Comparison of ENCODE assay signal across 16 cellular contexts in the genomic region with DNA sequence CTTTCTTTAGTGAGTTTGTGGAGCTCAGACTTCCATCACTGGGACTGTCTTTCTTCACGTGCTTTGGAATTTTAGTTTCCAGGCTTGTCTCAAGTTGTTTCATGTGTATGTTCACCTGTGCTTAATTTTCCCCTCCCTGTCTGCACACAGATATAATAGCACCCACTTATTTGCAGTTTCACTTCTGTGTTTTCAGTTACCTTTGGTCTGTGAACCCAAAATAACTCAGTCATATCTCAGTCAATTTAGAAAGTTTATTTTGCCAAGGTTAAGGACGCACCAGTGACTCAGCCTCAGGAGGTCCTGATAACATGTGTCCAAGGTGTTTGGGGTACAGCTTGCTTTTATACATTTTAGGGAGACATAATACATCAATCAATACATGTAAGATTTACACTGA.
DNase-seq lines count a peak whose midpoint lies in the region; ATAC-seq and TF ChIP-seq lines count a peak whose summit lies in the region.
"Had no signal": no experiment of that assay in that cellular context is flagged by ENCODE, and none has a peak within 500 bp of the region (broad histone marks: within the 10 kb centered on the region; RNA-seq: fewer than 3 reads in every experiment).

No MANE protein-coding gene starts in this region.

- no peak overlapping the region for H3K27ac Mint-ChIP-seq in CD4-positive, alpha-beta T cell
- H3K27ac Mint-ChIP-seq in naive thymus-derived CD4-positive, alpha-beta T cell, result no peak overlapping the region
- no peak overlapping the region for H3K27ac Mint-ChIP-seq in Caco-2 (ENCODE audit: unreplicated experiment)
- H3K27ac Mint-ChIP-seq: HFFc6, progenitor cell of endocrine pancreas had no signal

- WGBS in right cardiac atrium, result 64% methylated on average over 2 of the region's 2 CpGs

- CTCF ChIA-PET in CD4-positive, alpha-beta T cell (lab: Charles Lee), result no interaction called here
- CTCF ChIA-PET in naive thymus-derived CD4-positive, alpha-beta T cell (lab: Charles Lee), result no interaction called here
- CTCF ChIA-PET in Caco-2 (lab: Charles Lee), result interaction anchor here (0.6 kb wide), 1 partner anchor 625 kb away, joined by 3 read pairs; a partner anchor contains a TSS

- intact Hi-C loops in left ventricle myocardium superior (cut with micrococcal nuclease) (no loop called here), right cardiac atrium (cut with DNase I) (no loop called here), Caco-2 (cut with micrococcal nuclease; ENCODE audit: unreplicated experiment) (no loop called here)
- intact Hi-C loops in CD4-positive, alpha-beta T cell (cut with DNase I, micrococcal nuclease), result no loop called here
- intact Hi-C loops in naive thymus-derived CD4-positive, alpha-beta T cell (cut with micrococcal nuclease), result no loop called here

- peaks cover 3% of the 10 kb centered on the region for H3K27me3 ChIP-seq in right cardiac atrium (ENCODE audit: control insufficient read depth, insufficient read depth)
- H3K27me3 ChIP-seq in effector memory CD4-positive, alpha-beta T cell (replicated peaks; ENCODE audit: control insufficient read depth, insufficient read depth, low read length, poor library complexity, severe bottlenecking), result no peaks in the 10 kb centered on the region
- no peaks in the 10 kb centered on the region for H3K27me3 ChIP-seq in CD4-positive, alpha-beta T cell (ENCODE audit: control insufficient read depth, insufficient read depth, low read length)
- no peaks in the 10 kb centered on the region for H3K27me3 ChIP-seq in naive thymus-derived CD4-positive, alpha-beta T cell (ENCODE audit: control insufficient read depth in 2 of 2, insufficient read depth in 2 of 2, low read length in 2 of 2)
- H3K27me3 ChIP-seq in Caco-2 (replicated peaks; ENCODE audit: control insufficient read depth, insufficient read depth, low read length), result no peaks in the 10 kb centered on the region; the same call in 1 of the 2 replicates

- BruUV-seq in Caco-2 (replicated peaks; lab: Mats Ljungman, UMichigan), result no TSS peak

- no peaks in the 10 kb centered on the region for H3K36me3 ChIP-seq in effector memory CD4-positive, alpha-beta T cell (ENCODE audit: control insufficient read depth, insufficient read depth, low read length)
- H3K36me3 ChIP-seq in naive thymus-derived CD4-positive, alpha-beta T cell (ENCODE audit: control insufficient read depth in 2 of 3, insufficient read depth in 3 of 3, low read length in 3 of 3), result no peaks in the 10 kb centered on the region
- H3K36me3 ChIP-seq in Caco-2 (ENCODE audit: control insufficient read depth, insufficient read depth, low read length), result no peaks in the 10 kb centered on the region
- H3K36me3 ChIP-seq: thoracic aorta had no signal

- no peak overlapping the region for H3K4me3 ChIP-seq in right cardiac atrium (ENCODE audit: low read length)
- H3K4me3 ChIP-seq in effector memory CD4-positive, alpha-beta T cell (ENCODE audit: insufficient read depth, low read depth, low read length, poor library complexity, severe bottlenecking), result no peak overlapping the region
- H3K4me3 ChIP-seq in naive thymus-derived CD4-positive, alpha-beta T cell (ENCODE audit: low read length), result no peak overlapping the region
- H3K4me3 ChIP-seq in Caco-2 (ENCODE audit: low read depth, low read length), result no peak overlapping the region
- H3K4me3 ChIP-seq: thoracic aorta had no signal

- ATAC-seq in left ventricle myocardium superior (peak; percentile 17), right cardiac atrium (no peak), HG02588 (IDR thresholded peaks at IDR 0.05; ENCODE audit: unreplicated experiment) (peak; percentile 52), HG03354 (IDR thresholded peaks at IDR 0.05; ENCODE audit: poor library complexity, severe bottlenecking, unreplicated experiment) (peak; percentile 68)
- no peak for ATAC-seq in CD4-positive, alpha-beta T cell (ENCODE audit: poor library complexity)
- ATAC-seq in naive thymus-derived CD4-positive, alpha-beta T cell, result no peak
- ATAC-seq: left lobe of liver had no signal

- H3K9me3 ChIP-seq in right cardiac atrium (ENCODE audit: control insufficient read depth, low read length), result peaks cover 2% of the 10 kb centered on the region
- no peaks in the 10 kb centered on the region for H3K9me3 ChIP-seq in effector memory CD4-positive, alpha-beta T cell (ENCODE audit: control insufficient read depth, low read length)
- no peaks in the 10 kb centered on the region for H3K9me3 ChIP-seq in CD4-positive, alpha-beta T cell (ENCODE audit: control insufficient read depth, low read length)
- H3K9me3 ChIP-seq in naive thymus-derived CD4-positive, alpha-beta T cell (ENCODE audit: control insufficient read depth in 2 of 3, low read length in 3 of 3), result no peaks in the 10 kb centered on the region
- H3K9me3 ChIP-seq in Caco-2, result no peaks in the 10 kb centered on the region
- H3K9me3 ChIP-seq: thoracic aorta had no signal

- H3K4me1 ChIP-seq in right cardiac atrium (ENCODE audit: control insufficient read depth, insufficient read depth, low read length), result no peaks in the 10 kb centered on the region
- H3K4me1 ChIP-seq in effector memory CD4-positive, alpha-beta T cell (ENCODE audit: control insufficient read depth, insufficient read depth, low read length, poor library complexity, severe bottlenecking), result no peaks in the 10 kb centered on the region
- H3K4me1 ChIP-seq in naive thymus-derived CD4-positive, alpha-beta T cell (ENCODE audit: control insufficient read depth in 2 of 2, insufficient read depth in 2 of 2, low read length in 2 of 2), result no peaks in the 10 kb centered on the region
- no peaks in the 10 kb centered on the region for H3K4me1 ChIP-seq in Caco-2

- no peak overlapping the region for H3K27ac ChIP-seq in right cardiac atrium (ENCODE audit: low read length)
- H3K27ac ChIP-seq in effector memory CD4-positive, alpha-beta T cell (ENCODE audit: insufficient read depth, low read length, poor library complexity, severe bottlenecking), result no peak overlapping the region
- no peak overlapping the region for H3K27ac ChIP-seq in CD4-positive, alpha-beta T cell (ENCODE audit: low read depth, low read length)
- no peak overlapping the region for H3K27ac ChIP-seq in naive thymus-derived CD4-positive, alpha-beta T cell (ENCODE audit: low read depth, low read length)
- H3K27ac ChIP-seq: 22Rv1, thoracic aorta had no signal

- H3K9me3 Mint-ChIP-seq in CD4-positive, alpha-beta T cell, result no peaks in the 10 kb centered on the region
- H3K9me3 Mint-ChIP-seq in naive thymus-derived CD4-positive, alpha-beta T cell, result peaks cover 0 to 3% (median 0%) of the 10 kb centered on the region in 11 donors
- H3K9me3 Mint-ChIP-seq in Caco-2 (ENCODE audit: unreplicated experiment), result peaks cover 6% of the 10 kb centered on the region

- H3K36me3 Mint-ChIP-seq in CD4-positive, alpha-beta T cell (ENCODE audit: low read depth), result no peaks in the 10 kb centered on the region
- H3K36me3 Mint-ChIP-seq in naive thymus-derived CD4-positive, alpha-beta T cell, result no peaks in the 10 kb centered on the region
- no peaks in the 10 kb centered on the region for H3K36me3 Mint-ChIP-seq in Caco-2 (ENCODE audit: insufficient read depth, unreplicated experiment)

- DNase-seq in left ventricle myocardium superior, result no peak
- no peak for DNase-seq in right cardiac atrium
- DNase-seq in effector memory CD4-positive, alpha-beta T cell, result no peak
- DNase-seq in CD4-positive, alpha-beta T cell, result no peak
- DNase-seq in naive thymus-derived CD4-positive, alpha-beta T cell, result no peak
- DNase-seq in Caco-2, result no peak
- DNase-seq: DMS53, HFFc6, NCI-H1105 treated with DMSO at 0.1 percent for 48 hours, OCI-M1 had no signal

- H3K4me3 Mint-ChIP-seq in CD4-positive, alpha-beta T cell, result no peak overlapping the region
- H3K4me3 Mint-ChIP-seq in naive thymus-derived CD4-positive, alpha-beta T cell, result no peak overlapping the region
- no peak overlapping the region for H3K4me3 Mint-ChIP-seq in Caco-2 (ENCODE audit: unreplicated experiment)
- H3K4me3 Mint-ChIP-seq: HFFc6 had no signal

- peaks cover 6% of the 10 kb centered on the region for H3K27me3 Mint-ChIP-seq in CD4-positive, alpha-beta T cell
- H3K27me3 Mint-ChIP-seq in naive thymus-derived CD4-positive, alpha-beta T cell, result peaks cover 0 to 23% (median 7%) of the 10 kb centered on the region in 5 donors
- peaks cover 20% of the 10 kb centered on the region for H3K27me3 Mint-ChIP-seq in Caco-2 (ENCODE audit: insufficient read depth, unreplicated experiment)

- H3K4me1 Mint-ChIP-seq in CD4-positive, alpha-beta T cell (ENCODE audit: low read depth), result no peaks in the 10 kb centered on the region
- H3K4me1 Mint-ChIP-seq in naive thymus-derived CD4-positive, alpha-beta T cell, result peaks cover 0 to 17% (median 0%) of the 10 kb centered on the region in 7 donors
- no peaks in the 10 kb centered on the region for H3K4me1 Mint-ChIP-seq in Caco-2 (ENCODE audit: low read depth, unreplicated experiment)

- TF ChIP-seq CTCF in CD4-positive, alpha-beta T cell (IDR thresholded peaks at IDR 0.05), result no peak
- no peak for TF ChIP-seq CTCF in Caco-2 (IDR thresholded peaks at IDR 0.05; ENCODE audit: insufficient read depth in 1 of 2, low read depth in 1 of 2, low read length in 1 of 2, severe bottlenecking in 1 of 2, unreplicated experiment in 1 of 2)

- POLR2A ChIA-PET in CD4-positive, alpha-beta T cell (lab: Charles Lee), result no interaction called here
- POLR2A ChIA-PET in naive thymus-derived CD4-positive, alpha-beta T cell (lab: Charles Lee), result no interaction called here
- POLR2A ChIA-PET in Caco-2 (lab: Charles Lee), result no interaction called here

Comparison
In these comparisons a context has a peak if more than half of its experiments do, and no peak if none do; other contexts are left out.
1. ATAC-seq: peak in left ventricle myocardium superior (single experiment), HG02588 (single experiment) and HG03354 (single experiment); none in right cardiac atrium (0 of 2), CD4-positive, alpha-beta T cell (single experiment) and naive thymus-derived CD4-positive, alpha-beta T cell (single experiment).